ENCODE assay signal across 8 cellular contexts in the genomic region with DNA sequence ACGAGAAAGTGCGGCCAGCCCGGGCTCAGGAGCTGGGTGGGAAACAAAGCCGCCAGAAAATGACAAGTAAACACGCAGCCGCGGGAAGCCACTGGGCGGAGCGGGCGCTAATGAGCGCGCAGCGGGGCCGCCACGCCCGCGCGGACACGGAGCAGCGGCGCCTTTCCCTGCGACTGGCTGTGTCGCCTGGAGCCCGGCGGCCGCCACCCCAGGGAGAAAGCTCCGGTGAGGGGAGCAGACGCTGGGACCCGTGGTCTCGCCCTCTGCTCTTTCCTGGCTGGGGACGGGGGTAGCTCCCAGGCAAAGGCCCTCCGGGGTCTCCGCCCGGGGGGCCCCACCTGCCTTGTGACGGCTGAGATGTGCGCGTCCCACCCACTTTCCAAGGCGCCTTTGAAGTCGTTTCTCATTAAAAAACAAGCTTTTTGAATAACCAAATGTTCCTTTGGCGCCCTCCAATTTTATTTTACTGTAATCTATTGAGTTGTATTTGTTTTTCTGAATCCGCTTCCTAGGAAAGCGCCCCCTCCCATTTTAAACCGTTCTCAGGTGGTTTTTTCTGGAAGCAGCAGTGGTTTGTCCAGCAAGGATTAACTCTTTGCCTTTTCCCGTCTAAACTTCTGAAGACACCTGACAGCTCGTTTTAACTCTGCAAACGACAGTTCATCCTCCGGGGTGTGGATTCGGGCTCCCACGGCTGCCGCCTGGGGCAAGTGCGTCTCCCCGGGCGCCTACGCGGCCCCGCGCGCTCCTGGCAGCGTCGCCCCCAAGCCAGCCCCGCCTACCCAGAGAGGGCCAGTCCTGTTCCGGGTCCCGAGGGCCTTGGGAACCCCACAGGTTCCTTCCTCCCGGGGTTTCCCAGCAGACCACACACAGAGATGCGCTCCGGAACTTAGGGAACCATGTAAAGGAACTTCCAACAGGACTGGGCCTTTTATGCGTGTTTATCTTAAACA. TPM values are rescaled to one million over a fixed set of nuclear protein-coding genes. Genes with fewer than 3 reads are reported as not detected.
DNase-seq lines count a peak whose midpoint lies in the region; ATAC-seq, FAIRE-seq and TF ChIP-seq lines count a peak whose summit lies in the region.

No MANE protein-coding gene starts in this region.

- H3K27me3 ChIP-seq in esophagus squamous epithelium (peaks cover 0 to 78% (median 12%) of the 10 kb centered on the region in 4 donors), pancreas (peaks cover 0 to 28% (median 4%) of the 10 kb centered on the region in 4 donors)

- no peaks in the 10 kb centered on the region for H3K36me3 Mint-ChIP-seq in T-helper 17 cell (ENCODE audit: low read depth)

- peaks cover 46% of the 10 kb centered on the region for H3K27me3 Mint-ChIP-seq in T-helper 17 cell

- peaks cover 10% of the 10 kb centered on the region for H3K4me1 Mint-ChIP-seq in T-helper 17 cell

- ATAC-seq in T-helper 17 cell (no peak), pancreas (peak in 3 of 4 donors; percentile 47 to 81 (median 71)), HG03439 (IDR thresholded peaks at IDR 0.05; ENCODE audit: unreplicated experiment) (no peak)

- intact Hi-C loops in esophagus squamous epithelium (cut with DNase I) = no loop called here
- intact Hi-C loops in pancreas (cut with DNase I) = no loop called here

- DNase-seq in NOMO-1 (lab: John Stamatoyannopoulos, UW; ENCODE audit: unreplicated experiment in 2 of 2) = peak; percentile 49 to 58
- no peak for DNase-seq in NOMO-1 treated with dmso at 0.1 percent for 144 hours (lab: John Stamatoyannopoulos, UW; ENCODE audit: unreplicated experiment)
- peak in 2 of 3 donors; percentile 21 to 33 for DNase-seq in T-helper 17 cell
- no peak for DNase-seq in esophagus squamous epithelium (lab: John Stamatoyannopoulos, UW)
- peak in 1 of 6 donors; percentile 66 for DNase-seq in pancreas
- DNase-seq in HPDE6-E6E7 (ENCODE audit: extremely low spot score) = no peak
- no peak for DNase-seq in kidney tubule cell (ENCODE audit: low spot score)

- FAIRE-seq in pancreas (lab: Jason Lieb, UNC) = no peak

- peak overlapping the region; percentile 12 to 58 (median 38) for H3K4me3 ChIP-seq in esophagus squamous epithelium
- H3K4me3 ChIP-seq in pancreas = peak overlapping the region in 2 of 4 donors; percentile 18 to 29

- H3K4me3 Mint-ChIP-seq in T-helper 17 cell = peak overlapping the region; percentile 73

- peaks cover 6 to 13% (median 9%) of the 10 kb centered on the region in 3 donors for H3K4me1 ChIP-seq in esophagus squamous epithelium
- no peaks in the 10 kb centered on the region for H3K4me1 ChIP-seq in pancreas

- no peak for TF ChIP-seq CTCF in esophagus squamous epithelium (IDR thresholded peaks at IDR 0.05)
- TF ChIP-seq CTCF in pancreas (IDR thresholded peaks at IDR 0.05) = no peak

- H3K36me3 ChIP-seq in esophagus squamous epithelium (no peaks in the 10 kb centered on the region), pancreas (no peaks in the 10 kb centered on the region)

- 7 to 10% methylated on average over 26 to 61 of the region's 67 CpGs for WGBS in esophagus squamous epithelium, 2 donors
- 6 to 7% methylated on average over 66 to 67 of the region's 67 CpGs for WGBS in pancreas, 2 donors

- H3K9me3 ChIP-seq in T-helper 17 cell (ENCODE audit: control insufficient read depth, low read length, poor library complexity, severe bottlenecking) (no peaks in the 10 kb centered on the region), esophagus squamous epithelium (no peaks in the 10 kb centered on the region), pancreas (no peaks in the 10 kb centered on the region)

- no peak overlapping the region for H3K27ac Mint-ChIP-seq in T-helper 17 cell

- H3K27ac ChIP-seq in esophagus squamous epithelium (peak overlapping the region in 2 of 4 donors; percentile 2 to 44), pancreas (no peak overlapping the region)

- peak in 1 of 4 donors; percentile 21 for TF ChIP-seq POLR2A in esophagus squamous epithelium (IDR thresholded peaks at IDR 0.05)

RNA-seq across cellular contexts. Expression of a gene that starts 54.6 kb away (rescaled TPM):
- total RNA-seq in T-helper 17 cell = not detected
- not detected for total RNA-seq in esophagus squamous epithelium
- total RNA-seq in pancreas = under 1 TPM; 0.06 to 0.61 (median 0.38) TPM
- polyA plus RNA-seq in pancreas = under 1 TPM; 0.23 to 0.40 TPM

Comparison
In these comparisons a context has a peak if more than half of its experiments do, and no peak if none do; other contexts are left out.
1. DNase-seq: peak in NOMO-1 (2 of 2) and T-helper 17 cell (2 of 3); none in NOMO-1 treated with dmso at 0.1 percent for 144 hours (single experiment), esophagus squamous epithelium (single experiment), HPDE6-E6E7 (single experiment) and kidney tubule cell (single experiment).
2. ATAC-seq: peak in pancreas (3 of 4); none in T-helper 17 cell (single experiment) and HG03439 (single experiment).